ENCODE assay signal across 17 cellular contexts in genomic region chr2:79941172-79941571, GRCh38.
DNase-seq lines count a peak whose midpoint lies in the region; ATAC-seq and TF ChIP-seq lines count a peak whose summit lies in the region.
"Had no signal": no experiment of that assay in that cellular context is flagged by ENCODE, and none has a peak within 500 bp of the region (broad histone marks: within the 10 kb centered on the region; RNA-seq: fewer than 3 reads in every experiment).

No MANE protein-coding gene starts in this region.

- TF ChIP-seq CTCF in left ventricle myocardium inferior (IDR thresholded peaks at IDR 0.05; ENCODE audit: borderline replicate concordance) (no peak), PC-3 (conservative IDR thresholded peaks at IDR 0.05; ENCODE audit: low read depth, low read length) (no peak)

- no peak overlapping the region for H3K4me2 ChIP-seq in PC-3 (ENCODE audit: low read length)
- H3K4me2 ChIP-seq: GM23338 had no signal

- H3K9me3 ChIP-seq in left ventricle myocardium inferior (replicated peaks) (no peaks in the 10 kb centered on the region), PC-3 (ENCODE audit: low read length) (no peaks in the 10 kb centered on the region)

- H4K20me1 ChIP-seq in PC-3 (ENCODE audit: low read length), result no peaks in the 10 kb centered on the region

- BruUV-seq in PC-3 (replicated peaks; lab: Mats Ljungman, UMichigan), result no TSS peak

- H3K4me3 ChIP-seq in left ventricle myocardium inferior, result no peak overlapping the region
- H3K4me3 ChIP-seq in PC-3 (ENCODE audit: low read length), result no peak overlapping the region
- H3K4me3 ChIP-seq: GM12878, GM23338 had no signal

- POLR2A ChIA-PET in PC-3 (lab: Charles Lee; ENCODE audit: unreplicated experiment), result no interaction called here

- ATAC-seq in left ventricle myocardium superior (peak; percentile 64), PC-3 (no peak)
- ATAC-seq: GM12878, GM23338, HCT116 had no signal

- no peaks in the 10 kb centered on the region for H3K27me3 ChIP-seq in left ventricle myocardium inferior (ENCODE audit: low read depth)
- no peaks in the 10 kb centered on the region for H3K27me3 ChIP-seq in PC-3 (ENCODE audit: low read length)

- no peak for DNase-seq in left ventricle myocardium superior
- DNase-seq in left ventricle myocardium inferior, result no peak
- DNase-seq in NCI-H69 (lab: John Stamatoyannopoulos, UW), result peak; percentile 1
- peak; percentile 20 for DNase-seq in renal cortical epithelial cell (ENCODE audit: low read depth)
- DNase-seq in NCI-H774 (lab: John Stamatoyannopoulos, UW), result no peak
- no peak for DNase-seq in PC-3
- DNase-seq: C1 segment of cervical spinal cord; Calu3; CD4-positive, alpha-beta memory T cell; COR-L47; DMS53; EL; GDM1; H9 had no signal

- H2AFZ ChIP-seq in PC-3 (ENCODE audit: low read length), result no peak overlapping the region
- H2AFZ ChIP-seq: GM23338 had no signal

- H3K4me1 ChIP-seq in left ventricle myocardium inferior, result peaks cover 14% of the 10 kb centered on the region
- no peaks in the 10 kb centered on the region for H3K4me1 ChIP-seq in PC-3 (ENCODE audit: insufficient read depth, low read length)

- no peaks in the 10 kb centered on the region for H3F3A ChIP-seq in PC-3 (ENCODE audit: low read length, unreplicated experiment)

- no peaks in the 10 kb centered on the region for H3K9me2 ChIP-seq in PC-3 (replicated peaks; ENCODE audit: low read length)

- no peaks in the 10 kb centered on the region for H3K36me3 ChIP-seq in left ventricle myocardium inferior
- H3K36me3 ChIP-seq in PC-3 (ENCODE audit: low read depth, low read length), result no peaks in the 10 kb centered on the region

- no peak overlapping the region for H3K27ac ChIP-seq in left ventricle myocardium inferior (replicated peaks)
- no peak overlapping the region for H3K27ac ChIP-seq in PC-3 (ENCODE audit: low read length)

- CTCF ChIA-PET in PC-3 (lab: Charles Lee), result no interaction called here

- no peak overlapping the region for H3K9ac ChIP-seq in PC-3 (ENCODE audit: low read length)

- no peaks in the 10 kb centered on the region for H3K79me2 ChIP-seq in PC-3 (ENCODE audit: low read length)

- intact Hi-C loops in left ventricle myocardium superior (cut with micrococcal nuclease), result no loop called here
- intact Hi-C loops in left ventricle myocardium inferior (cut with micrococcal nuclease), result no loop called here
- intact Hi-C loops in PC-3 (cut with micrococcal nuclease), result no loop called here

Comparison
In these comparisons a context has a peak if more than half of its experiments do, and no peak if none do; other contexts are left out.
1. DNase-seq: peak in NCI-H69 (single experiment) and renal cortical epithelial cell (single experiment); none in left ventricle myocardium superior (single experiment), left ventricle myocardium inferior (single experiment), NCI-H774 (single experiment) and PC-3 (single experiment).